Comparison of ENCODE assay signal across 1 cellular context in the genomic region with DNA sequence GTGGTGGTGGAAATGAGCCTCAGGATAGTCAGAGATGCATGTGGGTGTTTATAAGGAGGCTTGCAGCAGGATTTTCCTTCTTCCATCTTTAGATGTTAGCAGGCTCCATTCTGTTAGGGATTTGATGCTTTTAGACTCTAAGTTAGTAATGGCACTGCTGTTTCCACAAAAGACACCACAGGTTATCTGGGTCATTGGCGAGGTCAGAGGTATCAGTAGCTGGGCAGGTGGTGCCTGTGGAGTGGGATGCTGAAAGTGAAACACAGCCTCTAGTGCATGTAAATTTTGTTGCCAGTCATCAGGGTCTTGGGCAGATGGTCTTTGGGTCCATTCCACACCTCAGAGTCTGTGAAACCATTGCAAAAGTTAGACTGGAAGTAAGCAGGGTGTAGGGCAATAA.
TF ChIP-seq lines count a peak whose summit lies in the region.

No MANE protein-coding gene starts in this region.

TF ChIP-seq in GM12878, 131 proteins besides CTCF, POLR2A, EP300 and RAD21:
- TF ChIP-seq PML (IDR thresholded peaks at IDR 0.05; ENCODE audit: low read length): no peak
- TF ChIP-seq CBX3 (IDR thresholded peaks at IDR 0.05; ENCODE audit: borderline replicate concordance, low read depth): no peak
- TF ChIP-seq NFYA (IDR thresholded peaks at IDR 0.05; ENCODE audit: borderline replicate concordance, low read depth, low read length): no peak
- peak; percentile 74 for TF ChIP-seq NR2F1 (conservative IDR thresholded peaks at IDR 0.05)
- no peak for TF ChIP-seq IKZF2 (IDR thresholded peaks at IDR 0.05)
- TF ChIP-seq IKZF1 (conservative IDR thresholded peaks at IDR 0.05): 0 out of 2 replicates have a peak, but pooled peaks have one; percentile 22
TF ChIP-seq in GM12878: peak in this region for 2.
